ENCODE assay signal across 18 cellular contexts in genomic region chr2:239313251-239313650, GRCh38.
DNase-seq lines count a peak whose midpoint lies in the region; ATAC-seq and TF ChIP-seq lines count a peak whose summit lies in the region.
"Had no signal": no experiment of that assay in that cellular context is flagged by ENCODE, and none has a peak within 500 bp of the region (broad histone marks: within the 10 kb centered on the region; RNA-seq: fewer than 3 reads in every experiment).

No MANE protein-coding gene starts in this region.

- H3K27me3 ChIP-seq in H9 (ENCODE audit: insufficient read depth, low read length): no peaks in the 10 kb centered on the region
- no peaks in the 10 kb centered on the region for H3K27me3 ChIP-seq in skeletal muscle tissue (ENCODE audit: control insufficient read depth in 3 of 3, insufficient read depth in 3 of 3, low read length in 3 of 3)
- H3K27me3 ChIP-seq: breast epithelium, neural progenitor cell, Peyer's patch had no signal

- no peak overlapping the region for H2AFZ ChIP-seq in H9 (ENCODE audit: low read length)
- H2AFZ ChIP-seq: neural progenitor cell had no signal

- TF ChIP-seq CTCF in H9 (conservative IDR thresholded peaks at IDR 0.05): no peak

- H3K27ac Mint-ChIP-seq in H9: peak overlapping the region; percentile 49 to 77 (median 65); a peak in 3 of 7 replicates
- H3K27ac Mint-ChIP-seq: neural progenitor cell had no signal

- H3T11ph ChIP-seq in H9 (ENCODE audit: low read length): no peak overlapping the region

- H3K23me2 ChIP-seq in H9 (ENCODE audit: insufficient read length, low read depth, low read length, poor library complexity, severe bottlenecking): no peaks in the 10 kb centered on the region

- H4K20me1 ChIP-seq in H9 (ENCODE audit: control insufficient read depth, insufficient read depth, insufficient read length): peaks cover 4% of the 10 kb centered on the region

- H3K18ac ChIP-seq in H9 (ENCODE audit: insufficient read length, low read depth, low read length): no peak overlapping the region

- no peak overlapping the region for H2AK5ac ChIP-seq in H9 (ENCODE audit: insufficient read length, low read length)

- no peak overlapping the region for H2BK15ac ChIP-seq in H9 (ENCODE audit: low read depth, low read length)

- H3K9ac ChIP-seq in H9 (ENCODE audit: extremely low read depth, insufficient read length, low read length): no peak overlapping the region
- H3K9ac ChIP-seq in skeletal muscle tissue (ENCODE audit: low read depth in 1 of 3, low read length in 3 of 3): peak overlapping the region; percentile 1 to 79 (median 36)
- H3K9ac ChIP-seq: neural progenitor cell had no signal

- no peak overlapping the region for H4K8ac ChIP-seq in H9 (replicated peaks; ENCODE audit: insufficient read length, low read depth, low read length)

- H4K5ac ChIP-seq in H9 (ENCODE audit: insufficient read length, low read depth, low read length): no peak overlapping the region

- no peak overlapping the region for H4K91ac ChIP-seq in H9 (ENCODE audit: insufficient read length, low read depth, low read length)

- no peak overlapping the region for H2BK12ac ChIP-seq in H9 (ENCODE audit: insufficient read length, low read depth, low read length)

- H3K4me3 ChIP-seq in skeletal muscle tissue (ENCODE audit: low read length in 3 of 3): peak overlapping the region in 1 of 3 donors; percentile 64
- H3K4me3 ChIP-seq: K562, neural progenitor cell, Peyer's patch had no signal

- peaks cover 19 to 39% (median 27%) of the 10 kb centered on the region in 3 experiments for H3K36me3 Mint-ChIP-seq in H9 (ENCODE audit: insufficient read depth in 1 of 3, low read depth in 3 of 3)

- H2BK5ac ChIP-seq in H9 (ENCODE audit: insufficient read length, low read length): no peak overlapping the region

- WGBS in H9 (ENCODE audit: extremely low coverage, insufficient read length, low lambda C conversion rate): no CpG with 5 or more reads among the region's 9 CpGs

- no peak overlapping the region for H3K56ac ChIP-seq in H9 (ENCODE audit: insufficient read length, low read depth, low read length)

- no peak overlapping the region for H3K4me3 Mint-ChIP-seq in H9
- H3K4me3 Mint-ChIP-seq: neural progenitor cell had no signal

- H3K4me1 Mint-ChIP-seq in H9: peaks cover 20 to 21% of the 10 kb centered on the region in 2 experiments

- no peak overlapping the region for H2BK20ac ChIP-seq in H9 (ENCODE audit: low read depth, low read length, poor library complexity, severe bottlenecking)

- H3K9me3 ChIP-seq in H9 (ENCODE audit: control insufficient read depth, low read depth, low read length): no peaks in the 10 kb centered on the region
- H3K9me3 ChIP-seq in skeletal muscle tissue (ENCODE audit: control insufficient read depth in 3 of 3, low read length in 3 of 3): no peaks in the 10 kb centered on the region
- H3K9me3 ChIP-seq: breast epithelium had no signal

- no peak overlapping the region for H3K27ac ChIP-seq in H9 (ENCODE audit: insufficient read length, low read depth, low read length)
- peak overlapping the region; percentile 98 for H3K27ac ChIP-seq in skeletal muscle tissue (ENCODE audit: low read depth, low read length)
- H3K27ac ChIP-seq: neural progenitor cell had no signal

- peaks cover 13% of the 10 kb centered on the region for H3K79me1 ChIP-seq in H9 (ENCODE audit: insufficient read depth, low read depth, low read length, poor library complexity, severe bottlenecking)

- H3K4me1 ChIP-seq in H9 (ENCODE audit: insufficient read depth, low read length) (no peaks in the 10 kb centered on the region), skeletal muscle tissue (ENCODE audit: control insufficient read depth in 3 of 3, insufficient read depth in 3 of 3, low read length in 3 of 3) (peaks cover 66 to 84% (median 82%) of the 10 kb centered on the region in 3 donors)

- no peak overlapping the region for H3K4me2 ChIP-seq in H9 (ENCODE audit: insufficient read depth, insufficient read length, low read length)
- H3K4me2 ChIP-seq: neural progenitor cell had no signal

- no peak for ATAC-seq in left lobe of liver
- no peak for ATAC-seq in GM21515 (IDR thresholded peaks at IDR 0.05; ENCODE audit: unreplicated experiment)
- ATAC-seq in HG03280 (IDR thresholded peaks at IDR 0.05; ENCODE audit: unreplicated experiment): no peak
- no peak for ATAC-seq in HG02571 (IDR thresholded peaks at IDR 0.05; ENCODE audit: unreplicated experiment)
- ATAC-seq: K562 had no signal

- H3K79me2 ChIP-seq in H9 (ENCODE audit: insufficient read depth, low read length): peaks cover 13% of the 10 kb centered on the region; the same call in 1 of the 2 replicates

- H3K4ac ChIP-seq in H9 (ENCODE audit: low read depth, low read length): no peak overlapping the region

- no peak for DNase-seq in H9
- peak; percentile 37 for DNase-seq in brain pericyte (ENCODE audit: low read depth, low spot score)
- DNase-seq in left lobe of liver (ENCODE audit: low spot score): peak; percentile 44
- no peak for DNase-seq in AG08395 (ENCODE audit: low spot score)
- DNase-seq: activated naive CD4-positive, alpha-beta T cell treated with anti-CD3 and anti-CD28 coated beads, Interleukin-2, amount 50 U/mL, for 16 hours; Calu3; GDM1; HCEC 1CT; NCI-H1092; NCI-H774 had no signal

- peaks cover 0 to under 1% (median 0%) of the 10 kb centered on the region in 3 donors for H3K36me3 ChIP-seq in skeletal muscle tissue (ENCODE audit: control insufficient read depth in 3 of 3, insufficient read depth in 3 of 3, low read length in 3 of 3)
- H3K36me3 ChIP-seq: breast epithelium, neural progenitor cell, Peyer's patch had no signal

- H3K27me3 Mint-ChIP-seq in H9 (ENCODE audit: low read depth): no peaks in the 10 kb centered on the region

- H3K9me3 Mint-ChIP-seq in H9: peaks cover 23 to 25% of the 10 kb centered on the region in 2 experiments

- H2BK120ac ChIP-seq in H9 (ENCODE audit: low read depth, low read length, poor library complexity, severe bottlenecking): no peak overlapping the region

- no peak overlapping the region for H3K23ac ChIP-seq in H9 (ENCODE audit: insufficient read length, low read depth, low read length)

- H3K14ac ChIP-seq in H9 (ENCODE audit: insufficient read depth, low read length): no peak overlapping the region

Comparison
In these comparisons a context has a peak if more than half of its experiments do, and no peak if none do; other contexts are left out.
1. DNase-seq: peak in brain pericyte (single experiment) and left lobe of liver (single experiment); none in H9 (single experiment) and AG08395 (single experiment).